Comparison of ENCODE assay signal across 24 cellular contexts in the genomic region with DNA sequence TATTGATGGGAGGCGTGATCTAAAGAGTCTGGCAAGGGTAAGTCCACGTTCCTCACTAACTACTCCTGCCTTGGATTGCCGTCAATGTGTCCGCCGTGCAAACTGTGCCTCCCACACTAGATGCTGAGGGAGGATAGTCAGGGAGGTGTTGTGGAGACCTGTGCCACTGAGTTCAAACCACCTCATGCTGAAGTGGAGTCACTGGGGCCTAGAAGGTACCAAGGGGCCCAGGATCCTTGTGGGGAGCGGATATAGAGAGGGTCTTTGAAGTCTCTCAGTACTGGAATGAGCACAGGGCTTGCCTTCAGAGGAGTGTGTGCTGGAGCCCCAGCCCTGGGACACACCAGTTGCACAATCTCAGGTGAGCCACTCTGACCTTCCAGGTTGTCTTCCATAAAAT. TPM values are rescaled to one million over a fixed set of nuclear protein-coding genes. Genes with fewer than 3 reads are reported as not detected.
DNase-seq lines count a peak whose midpoint lies in the region; ATAC-seq and TF ChIP-seq lines count a peak whose summit lies in the region.
"Had no signal": no experiment of that assay in that cellular context is flagged by ENCODE, and none has a peak within 500 bp of the region (broad histone marks: within the 10 kb centered on the region; RNA-seq: fewer than 3 reads in every experiment).

No MANE protein-coding gene starts in this region.

- POLR2A ChIA-PET in CD4-positive, alpha-beta T cell (lab: Charles Lee) = interaction anchor here (2.3 to 5.4 kb wide), 6 partner anchors 46 to 99 kb away, joined by 14 to 156 read pairs (median 74); partner anchors contain the start of gene IL10RA
- POLR2A ChIA-PET in activated CD8-positive, alpha-beta T cell treated with anti-CD3 and anti-CD28 coated beads for 36 hours (lab: Charles Lee) = interaction anchor here (1.2 to 5.8 kb wide), 4 partner anchors 35 to 63 kb away, joined by 3 to 155 read pairs (median 78); partner anchors contain the start of gene IL10RA
- POLR2A ChIA-PET in naive thymus-derived CD4-positive, alpha-beta T cell (lab: Charles Lee) = interaction anchor here (0.7 to 6.2 kb wide), 11 partner anchors 15 to 99 kb away, joined by 3 to 146 read pairs (median 31); partner anchors contain the start of gene IL10RA

- TF ChIP-seq EP300 in gastroesophageal sphincter (IDR thresholded peaks at IDR 0.05) = no peak

- no peak overlapping the region for H3K4me3 Mint-ChIP-seq in activated CD8-positive, alpha-beta memory T cell treated with anti-CD3 and anti-CD28 coated beads, Interleukin-2, amount 10 ng/mL, durations not matched to agents 7 days and 5 days
- peak overlapping the region; percentile 3 for H3K4me3 Mint-ChIP-seq in CD4-positive, alpha-beta T cell
- H3K4me3 Mint-ChIP-seq in activated CD8-positive, alpha-beta T cell treated with anti-CD3 and anti-CD28 coated beads for 36 hours = no peak overlapping the region
- peak overlapping the region in 9 of 10 donors; percentile 38 to 81 (median 50) for H3K4me3 Mint-ChIP-seq in naive thymus-derived CD4-positive, alpha-beta T cell
- H3K4me3 Mint-ChIP-seq: H9, memory B cell had no signal

- peak overlapping the region; percentile 74 for H3K27ac Mint-ChIP-seq in activated CD8-positive, alpha-beta memory T cell treated with anti-CD3 and anti-CD28 coated beads, Interleukin-2, amount 10 ng/mL, durations not matched to agents 7 days and 5 days
- peak overlapping the region; percentile 95 for H3K27ac Mint-ChIP-seq in CD4-positive, alpha-beta T cell
- H3K27ac Mint-ChIP-seq in activated CD8-positive, alpha-beta T cell treated with anti-CD3 and anti-CD28 coated beads for 36 hours = peak overlapping the region; percentile 48
- H3K27ac Mint-ChIP-seq in naive thymus-derived CD4-positive, alpha-beta T cell = peak overlapping the region; percentile 81 to 99 (median 95)
- H3K27ac Mint-ChIP-seq: H9, memory B cell had no signal

- peak overlapping the region; percentile 6 for H3K4me3 ChIP-seq in naive thymus-derived CD4-positive, alpha-beta T cell (ENCODE audit: low read length)
- H3K4me3 ChIP-seq in gastroesophageal sphincter = no peak overlapping the region
- H3K4me3 ChIP-seq: GM12878 had no signal

- 92 to 100% methylated on average over 1 to 2 of the region's 6 CpGs for WGBS in gastroesophageal sphincter (ENCODE audit: low coverage in 1 of 2), 2 donors

- H3K36me3 Mint-ChIP-seq in activated CD8-positive, alpha-beta memory T cell treated with anti-CD3 and anti-CD28 coated beads, Interleukin-2, amount 10 ng/mL, durations not matched to agents 7 days and 5 days = no peaks in the 10 kb centered on the region
- H3K36me3 Mint-ChIP-seq in CD4-positive, alpha-beta T cell (ENCODE audit: low read depth) = no peaks in the 10 kb centered on the region
- no peaks in the 10 kb centered on the region for H3K36me3 Mint-ChIP-seq in activated CD8-positive, alpha-beta T cell treated with anti-CD3 and anti-CD28 coated beads for 36 hours (ENCODE audit: low read depth)
- peaks cover 0 to 4% (median 0%) of the 10 kb centered on the region in 5 donors for H3K36me3 Mint-ChIP-seq in naive thymus-derived CD4-positive, alpha-beta T cell
- H3K36me3 Mint-ChIP-seq: memory B cell had no signal

- intact Hi-C loops in CD4-positive, alpha-beta T cell (cut with DNase I, micrococcal nuclease) = loop anchor here (2.0 to 5.0 kb wide), 4 partner anchors 42 to 235 kb away; partner anchors contain the start of gene IL10RA (in 1 of the 2)
- intact Hi-C loops in activated CD8-positive, alpha-beta T cell treated with anti-CD3 and anti-CD28 coated beads for 36 hours (cut with micrococcal nuclease) = loop anchor here (5.0 kb wide), 1 partner anchor 227 kb away; the partner anchor contains the start of gene FXYD2
- intact Hi-C loops in naive thymus-derived CD4-positive, alpha-beta T cell (cut with micrococcal nuclease) = loop anchor here in 1 of 2 donors (5.0 kb wide), 1 partner anchor 622 kb away; no protein-coding TSS in a partner anchor

- H3K36me3 ChIP-seq in naive thymus-derived CD4-positive, alpha-beta T cell (ENCODE audit: control insufficient read depth in 2 of 3, insufficient read depth in 3 of 3, low read length in 3 of 3) = no peaks in the 10 kb centered on the region
- no peaks in the 10 kb centered on the region for H3K36me3 ChIP-seq in gastroesophageal sphincter

- peaks cover 86% of the 10 kb centered on the region for H3K4me1 Mint-ChIP-seq in activated CD8-positive, alpha-beta memory T cell treated with anti-CD3 and anti-CD28 coated beads, Interleukin-2, amount 10 ng/mL, durations not matched to agents 7 days and 5 days
- H3K4me1 Mint-ChIP-seq in CD4-positive, alpha-beta T cell (ENCODE audit: low read depth) = peaks cover 86% of the 10 kb centered on the region
- peaks cover 79% of the 10 kb centered on the region for H3K4me1 Mint-ChIP-seq in activated CD8-positive, alpha-beta T cell treated with anti-CD3 and anti-CD28 coated beads for 36 hours (ENCODE audit: low read depth)
- H3K4me1 Mint-ChIP-seq in naive thymus-derived CD4-positive, alpha-beta T cell = peaks cover 61 to 85% (median 77%) of the 10 kb centered on the region in 7 donors

- no peak for ATAC-seq in activated CD8-positive, alpha-beta memory T cell treated with anti-CD3 and anti-CD28 coated beads, Interleukin-2, amount 10 ng/mL, durations not matched to agents 7 days and 5 days
- ATAC-seq in CD4-positive, alpha-beta T cell (ENCODE audit: poor library complexity) = no peak
- no peak for ATAC-seq in activated CD8-positive, alpha-beta T cell treated with anti-CD3 and anti-CD28 coated beads for 36 hours
- no peak for ATAC-seq in naive thymus-derived CD4-positive, alpha-beta T cell
- ATAC-seq in gastroesophageal sphincter (no peak), HG03159 (IDR thresholded peaks at IDR 0.05; ENCODE audit: unreplicated experiment) (no peak), GM19351 (IDR thresholded peaks at IDR 0.05; ENCODE audit: unreplicated experiment) (no peak)
- ATAC-seq: GM12878, left colon had no signal

- CTCF ChIA-PET in activated CD8-positive, alpha-beta memory T cell treated with anti-CD3 and anti-CD28 coated beads, Interleukin-2, amount 10 ng/mL, durations not matched to agents 7 days and 5 days (lab: Charles Lee) = interaction anchor here (0.7 to 12.2 kb wide), 7 partner anchors 31 to 205 kb away, joined by 3 to 346 read pairs (median 22); partner anchors contain the start of gene IL10RA
- CTCF ChIA-PET in CD4-positive, alpha-beta T cell (lab: Charles Lee) = no interaction called here
- CTCF ChIA-PET in activated CD8-positive, alpha-beta T cell treated with anti-CD3 and anti-CD28 coated beads for 36 hours (lab: Charles Lee) = interaction anchor here (2.1 to 3.6 kb wide), 4 partner anchors 48 to 227 kb away, joined by 6 to 24 read pairs (median 10); partner anchors contain the start of gene TMPRSS13
- CTCF ChIA-PET in naive thymus-derived CD4-positive, alpha-beta T cell (lab: Charles Lee) = interaction anchor here (1.2 to 9.0 kb wide), 7 partner anchors 63 to 240 kb away, joined by 8 to 153 read pairs (median 78); no protein-coding TSS in a partner anchor

- no peaks in the 10 kb centered on the region for H3K27me3 ChIP-seq in CD4-positive, alpha-beta T cell (ENCODE audit: control insufficient read depth, insufficient read depth, low read length)
- H3K27me3 ChIP-seq in naive thymus-derived CD4-positive, alpha-beta T cell (ENCODE audit: control insufficient read depth in 2 of 2, insufficient read depth in 2 of 2, low read length in 2 of 2) = no peaks in the 10 kb centered on the region
- H3K27me3 ChIP-seq in gastroesophageal sphincter = peaks cover 7% of the 10 kb centered on the region

- peaks cover 81 to 85% of the 10 kb centered on the region in 2 donors for H3K4me1 ChIP-seq in naive thymus-derived CD4-positive, alpha-beta T cell (ENCODE audit: control insufficient read depth in 2 of 2, insufficient read depth in 2 of 2, low read length in 2 of 2)
- H3K4me1 ChIP-seq in gastroesophageal sphincter = no peaks in the 10 kb centered on the region

- no peak for TF ChIP-seq POLR2A in gastroesophageal sphincter (IDR thresholded peaks at IDR 0.05)

- H3K9me3 Mint-ChIP-seq in activated CD8-positive, alpha-beta memory T cell treated with anti-CD3 and anti-CD28 coated beads, Interleukin-2, amount 10 ng/mL, durations not matched to agents 7 days and 5 days (ENCODE audit: low read depth) = no peaks in the 10 kb centered on the region
- no peaks in the 10 kb centered on the region for H3K9me3 Mint-ChIP-seq in CD4-positive, alpha-beta T cell
- H3K9me3 Mint-ChIP-seq in activated CD8-positive, alpha-beta T cell treated with anti-CD3 and anti-CD28 coated beads for 36 hours = no peaks in the 10 kb centered on the region
- H3K9me3 Mint-ChIP-seq in naive thymus-derived CD4-positive, alpha-beta T cell = no peaks in the 10 kb centered on the region
- H3K9me3 Mint-ChIP-seq: H9, memory B cell had no signal

- H3K27ac ChIP-seq in CD4-positive, alpha-beta T cell (ENCODE audit: low read depth, low read length) = peak overlapping the region; percentile 68
- H3K27ac ChIP-seq in naive thymus-derived CD4-positive, alpha-beta T cell (ENCODE audit: low read depth, low read length) = peak overlapping the region; percentile 65
- no peak overlapping the region for H3K27ac ChIP-seq in gastroesophageal sphincter

- no peaks in the 10 kb centered on the region for H3K9me3 ChIP-seq in CD4-positive, alpha-beta T cell (ENCODE audit: control insufficient read depth, low read length)
- H3K9me3 ChIP-seq in naive thymus-derived CD4-positive, alpha-beta T cell (ENCODE audit: control insufficient read depth in 2 of 3, low read length in 3 of 3) = no peaks in the 10 kb centered on the region
- no peaks in the 10 kb centered on the region for H3K9me3 ChIP-seq in gastroesophageal sphincter

- TF ChIP-seq CTCF in CD4-positive, alpha-beta T cell (IDR thresholded peaks at IDR 0.05) = no peak
- TF ChIP-seq CTCF in activated CD8-positive, alpha-beta T cell treated with anti-CD3 and anti-CD28 coated beads for 36 hours (IDR thresholded peaks at IDR 0.05) = no peak
- TF ChIP-seq CTCF in gastroesophageal sphincter (IDR thresholded peaks at IDR 0.05) = no peak

- no peaks in the 10 kb centered on the region for H3K27me3 Mint-ChIP-seq in activated CD8-positive, alpha-beta memory T cell treated with anti-CD3 and anti-CD28 coated beads, Interleukin-2, amount 10 ng/mL, durations not matched to agents 7 days and 5 days
- H3K27me3 Mint-ChIP-seq in CD4-positive, alpha-beta T cell = no peaks in the 10 kb centered on the region
- H3K27me3 Mint-ChIP-seq in activated CD8-positive, alpha-beta T cell treated with anti-CD3 and anti-CD28 coated beads for 36 hours = no peaks in the 10 kb centered on the region
- no peaks in the 10 kb centered on the region for H3K27me3 Mint-ChIP-seq in naive thymus-derived CD4-positive, alpha-beta T cell
- H3K27me3 Mint-ChIP-seq: memory B cell had no signal

- DNase-seq in activated CD8-positive, alpha-beta memory T cell treated with anti-CD3 and anti-CD28 coated beads, Interleukin-2, amount 10 ng/mL, durations not matched to agents 7 days and 5 days = peak; percentile 39
- DNase-seq in activated CD8-positive, alpha-beta memory T cell treated with anti-CD3 and anti-CD28 coated beads, Interleukin-2, amount 50 U/mL, for 4 hours = no peak
- DNase-seq in CD4-positive, alpha-beta T cell = no peak
- DNase-seq in activated CD8-positive, alpha-beta T cell treated with anti-CD3 and anti-CD28 coated beads for 36 hours = no peak
- DNase-seq in naive thymus-derived CD4-positive, alpha-beta T cell = no peak
- DNase-seq: activated CD4-positive, CD25-positive, alpha-beta regulatory T cell treated with anti-CD3 and anti-CD28 coated beads, Interleukin-2, amount 50 U/mL, for 72 hours; activated gamma-delta T cell treated with Interleukin-2 at 50 U/mL for 16 hours; Calu3; cerebellar nuclear complex; H9; KG1; left colon; NCI-H1436; NCI-H446 treated with DMSO at 0.1 percent for 48 hours; stimulated activated CD8-positive, alpha-beta memory T cell treated with anti-CD3 and anti-CD28 coated beads, Interleukin-4, amount 100 ng/mL, for 48 hours; substantia nigra had no signal

RNA-seq across cellular contexts. Expression of gene TMPRSS4, which starts 27.1 kb away (rescaled TPM):
- total RNA-seq in activated CD8-positive, alpha-beta memory T cell treated with anti-CD3 and anti-CD28 coated beads, Interleukin-2, amount 10 ng/mL, durations not matched to agents 7 days and 5 days = under 1 TPM; 0.12 to 0.76 TPM
- not detected for total RNA-seq in CD4-positive, alpha-beta T cell
- not detected for total RNA-seq in activated CD8-positive, alpha-beta T cell treated with anti-CD3 and anti-CD28 coated beads for 36 hours
- total RNA-seq in naive thymus-derived CD4-positive, alpha-beta T cell = not detected
- polyA plus RNA-seq in naive thymus-derived CD4-positive, alpha-beta T cell = not detected
- total RNA-seq in gastroesophageal sphincter = 10 to 100 TPM in 1 of 4 donors, under 1 TPM in 2, not detected in 1; 0.23 to 11.1 (median 0.78) TPM
- total RNA-seq: astrocyte, H9, skeletal muscle tissue had no signal
- polyA plus RNA-seq: BJ had no signal

RNA-seq across cellular contexts. Expression of gene SMIM35, which starts 37.0 kb away (rescaled TPM):
- 1 to 10 TPM; 3.2 to 4.0 TPM for total RNA-seq in activated CD8-positive, alpha-beta memory T cell treated with anti-CD3 and anti-CD28 coated beads, Interleukin-2, amount 10 ng/mL, durations not matched to agents 7 days and 5 days
- under 1 TPM; 0.06 to 0.08 TPM for total RNA-seq in CD4-positive, alpha-beta T cell
- total RNA-seq in activated CD8-positive, alpha-beta T cell treated with anti-CD3 and anti-CD28 coated beads for 36 hours = under 1 TPM; 0.27 to 0.32 TPM
- under 1 TPM in 3 of 5 experiments, not detected in 2; 0.11 to 0.60 (median 0.37) TPM for total RNA-seq in naive thymus-derived CD4-positive, alpha-beta T cell
- under 1 TPM in 1 of 2 donors, not detected in 1; 0.18 TPM for polyA plus RNA-seq in naive thymus-derived CD4-positive, alpha-beta T cell
- under 1 TPM in 1 of 4 donors, not detected in 3; 0.13 TPM for total RNA-seq in gastroesophageal sphincter
- total RNA-seq: astrocyte, Calu3, GM12878, H9, skeletal muscle tissue had no signal
- polyA plus RNA-seq: BJ had no signal

Comparison
In these comparisons a context has a peak if more than half of its experiments do, and no peak if none do; other contexts are left out.
1. H3K4me3 Mint-ChIP-seq: peak in CD4-positive, alpha-beta T cell (single experiment) and naive thymus-derived CD4-positive, alpha-beta T cell (9 of 10); none in activated CD8-positive, alpha-beta memory T cell treated with anti-CD3 and anti-CD28 coated beads, Interleukin-2, amount 10 ng/mL, durations not matched to agents 7 days and 5 days (single experiment) and activated CD8-positive, alpha-beta T cell treated with anti-CD3 and anti-CD28 coated beads for 36 hours (single experiment).
2. H3K27ac ChIP-seq: peak in CD4-positive, alpha-beta T cell (single experiment) and naive thymus-derived CD4-positive, alpha-beta T cell (single experiment); none in gastroesophageal sphincter (0 of 4).
3. Peak in every context shown above with its lines, with median percentiles within 50 percentile points of each other: H3K27ac Mint-ChIP-seq.